In the genomic region with DNA sequence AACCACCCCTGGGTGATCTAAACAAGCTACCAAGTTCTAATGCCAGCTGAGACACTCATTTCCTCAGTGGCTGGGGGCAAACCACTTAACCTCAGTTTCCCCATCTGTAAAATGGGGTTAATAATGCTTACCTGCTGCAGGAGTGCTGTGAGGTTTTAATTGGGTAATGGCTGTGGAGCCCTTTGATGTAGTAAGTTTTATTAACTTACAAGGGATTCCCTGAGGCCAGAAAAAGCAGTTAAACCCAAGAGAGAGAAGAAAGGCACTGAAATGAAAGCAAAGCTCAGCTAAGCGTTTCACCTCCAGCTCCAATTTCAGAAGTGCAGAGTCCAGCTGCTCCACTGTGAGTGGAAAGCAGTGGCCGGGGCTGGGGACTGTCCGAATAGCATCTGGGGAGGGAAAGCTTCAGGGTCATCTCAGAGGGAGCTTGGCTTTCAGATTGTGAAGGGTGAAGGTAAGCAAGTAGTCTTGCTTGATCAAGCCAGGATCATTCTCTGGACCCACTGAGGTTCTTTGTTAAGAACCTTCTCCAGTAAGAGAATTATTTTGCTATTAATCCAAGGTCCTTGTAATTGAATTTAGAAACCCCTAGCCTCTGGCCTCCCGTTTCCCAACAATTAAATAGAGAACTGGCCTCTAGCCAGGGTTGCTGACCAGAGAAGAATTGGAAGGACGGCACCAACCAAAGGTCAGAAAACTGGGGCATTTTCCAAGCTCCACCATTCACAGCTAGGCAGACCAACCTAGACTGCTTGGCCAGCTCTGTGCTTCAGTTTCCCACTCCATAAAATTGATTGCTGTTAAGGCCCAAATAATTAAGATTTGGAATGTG, we compare ENCODE assay signal across 1 cellular context.
TF ChIP-seq lines count a peak whose summit lies in the region.

No MANE protein-coding gene starts in this region.

TF ChIP-seq in HepG2, 621 proteins besides CTCF, POLR2A, EP300 and RAD21 (continued from another document and continues in another):
- TF ChIP-seq TBX2 (CRISPR knock-in tag; IDR thresholded peaks at IDR 0.05; ENCODE audit: borderline replicate concordance) (no peak; the same call in 1 of the 2 replicates), ZBTB49 (CRISPR knock-in tag; IDR thresholded peaks at IDR 0.05; ENCODE audit: borderline replicate concordance) (no peak), DPF2 (CRISPR knock-in tag; IDR thresholded peaks at IDR 0.05; ENCODE audit: borderline replicate concordance, low read depth) (peak; percentile 36; the same call in 1 of the 2 replicates), SETDB1 (CRISPR knock-in tag; IDR thresholded peaks at IDR 0.05; ENCODE audit: borderline replicate concordance) (no peak), MED13 (CRISPR knock-in tag; IDR thresholded peaks at IDR 0.05) (no peak), SAP130 (CRISPR knock-in tag; IDR thresholded peaks at IDR 0.05; ENCODE audit: low read depth) (0 out of 2 replicates have a peak, but pooled peaks have one; percentile 11), ZFP1 (CRISPR knock-in tag; IDR thresholded peaks at IDR 0.05) (no peak), ZNF543 (CRISPR knock-in tag; IDR thresholded peaks at IDR 0.05) (no peak), ZNF879 (CRISPR knock-in tag; IDR thresholded peaks at IDR 0.05) (no peak), ZNF710 (CRISPR knock-in tag; IDR thresholded peaks at IDR 0.05; ENCODE audit: borderline replicate concordance) (peak; percentile 75), NR1H2 (CRISPR knock-in tag; IDR thresholded peaks at IDR 0.05; ENCODE audit: borderline replicate concordance, low read depth) (no peak), NR0B2 (CRISPR knock-in tag; IDR thresholded peaks at IDR 0.05) (no peak), SNAPC5 (CRISPR knock-in tag; IDR thresholded peaks at IDR 0.05; ENCODE audit: borderline replicate concordance) (no peak), PCBP2 (optimal IDR thresholded peaks at IDR 0.05; ENCODE audit: low read depth, low read length, poor library complexity, severe bottlenecking) (no peak), SRY (CRISPR knock-in tag; IDR thresholded peaks at IDR 0.05) (no peak), ZNF7 (CRISPR knock-in tag; IDR thresholded peaks at IDR 0.05) (no peak), NR2F6 (IDR thresholded peaks at IDR 0.05) (peak; percentile 49; the same call in 1 of the 2 replicates), NR2F6 (CRISPR knock-in tag; IDR thresholded peaks at IDR 0.05) (peak; percentile 25; the same call in 1 of the 2 replicates), SIX1 (CRISPR knock-in tag; IDR thresholded peaks at IDR 0.05; ENCODE audit: borderline replicate concordance) (peak; percentile 91), PATZ1 (CRISPR knock-in tag; IDR thresholded peaks at IDR 0.05) (peak; percentile 62)
- TF ChIP-seq, protein P1, sequence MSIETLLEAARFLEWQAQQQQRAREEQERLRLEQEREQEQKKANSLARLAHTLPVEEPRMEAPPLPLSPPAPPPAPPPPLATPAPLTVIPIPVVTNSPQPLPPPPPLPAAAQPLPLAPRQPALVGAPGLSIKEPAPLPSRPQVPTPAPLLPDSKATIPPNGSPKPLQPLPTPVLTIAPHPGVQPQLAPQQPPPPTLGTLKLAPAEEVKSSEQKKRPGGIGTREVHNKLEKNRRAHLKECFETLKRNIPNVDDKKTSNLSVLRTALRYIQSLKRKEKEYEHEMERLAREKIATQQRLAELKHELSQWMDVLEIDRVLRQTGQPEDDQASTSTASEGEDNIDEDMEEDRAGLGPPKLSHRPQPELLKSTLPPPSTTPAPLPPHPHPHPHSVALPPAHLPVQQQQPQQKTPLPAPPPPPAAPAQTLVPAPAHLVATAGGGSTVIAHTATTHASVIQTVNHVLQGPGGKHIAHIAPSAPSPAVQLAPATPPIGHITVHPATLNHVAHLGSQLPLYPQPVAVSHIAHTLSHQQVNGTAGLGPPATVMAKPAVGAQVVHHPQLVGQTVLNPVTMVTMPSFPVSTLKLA (IDR thresholded peaks at IDR 0.05) = no peak
- TF ChIP-seq, protein P2, sequence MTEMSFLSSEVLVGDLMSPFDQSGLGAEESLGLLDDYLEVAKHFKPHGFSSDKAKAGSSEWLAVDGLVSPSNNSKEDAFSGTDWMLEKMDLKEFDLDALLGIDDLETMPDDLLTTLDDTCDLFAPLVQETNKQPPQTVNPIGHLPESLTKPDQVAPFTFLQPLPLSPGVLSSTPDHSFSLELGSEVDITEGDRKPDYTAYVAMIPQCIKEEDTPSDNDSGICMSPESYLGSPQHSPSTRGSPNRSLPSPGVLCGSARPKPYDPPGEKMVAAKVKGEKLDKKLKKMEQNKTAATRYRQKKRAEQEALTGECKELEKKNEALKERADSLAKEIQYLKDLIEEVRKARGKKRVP (CRISPR knock-in tag; IDR thresholded peaks at IDR 0.05) = no peak
- TF ChIP-seq, protein P3, sequence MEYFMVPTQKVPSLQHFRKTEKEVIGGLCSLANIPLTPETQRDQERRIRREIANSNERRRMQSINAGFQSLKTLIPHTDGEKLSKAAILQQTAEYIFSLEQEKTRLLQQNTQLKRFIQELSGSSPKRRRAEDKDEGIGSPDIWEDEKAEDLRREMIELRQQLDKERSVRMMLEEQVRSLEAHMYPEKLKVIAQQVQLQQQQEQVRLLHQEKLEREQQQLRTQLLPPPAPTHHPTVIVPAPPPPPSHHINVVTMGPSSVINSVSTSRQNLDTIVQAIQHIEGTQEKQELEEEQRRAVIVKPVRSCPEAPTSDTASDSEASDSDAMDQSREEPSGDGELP (IDR thresholded peaks at IDR 0.05; ENCODE audit: borderline replicate concordance, low read depth) = 0 out of 2 replicates have a peak, but pooled peaks have one; percentile 9
- TF ChIP-seq, protein P4, sequence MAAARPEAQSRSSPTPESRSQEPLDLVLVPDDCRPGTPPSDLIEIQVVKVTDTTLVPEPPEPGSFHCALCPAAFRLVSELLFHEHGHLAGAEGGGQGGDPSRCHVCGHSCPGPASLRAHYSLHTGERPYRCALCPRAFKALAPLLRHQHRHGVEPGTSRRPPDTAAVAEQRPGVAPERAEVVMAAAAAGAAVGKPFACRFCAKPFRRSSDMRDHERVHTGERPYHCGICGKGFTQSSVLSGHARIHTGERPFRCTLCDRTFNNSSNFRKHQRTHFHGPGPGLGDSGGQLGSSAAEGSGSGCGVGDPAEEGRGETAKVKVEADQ (CRISPR knock-in tag; IDR thresholded peaks at IDR 0.05; ENCODE audit: borderline replicate concordance) = no peak
- TF ChIP-seq, protein P5, sequence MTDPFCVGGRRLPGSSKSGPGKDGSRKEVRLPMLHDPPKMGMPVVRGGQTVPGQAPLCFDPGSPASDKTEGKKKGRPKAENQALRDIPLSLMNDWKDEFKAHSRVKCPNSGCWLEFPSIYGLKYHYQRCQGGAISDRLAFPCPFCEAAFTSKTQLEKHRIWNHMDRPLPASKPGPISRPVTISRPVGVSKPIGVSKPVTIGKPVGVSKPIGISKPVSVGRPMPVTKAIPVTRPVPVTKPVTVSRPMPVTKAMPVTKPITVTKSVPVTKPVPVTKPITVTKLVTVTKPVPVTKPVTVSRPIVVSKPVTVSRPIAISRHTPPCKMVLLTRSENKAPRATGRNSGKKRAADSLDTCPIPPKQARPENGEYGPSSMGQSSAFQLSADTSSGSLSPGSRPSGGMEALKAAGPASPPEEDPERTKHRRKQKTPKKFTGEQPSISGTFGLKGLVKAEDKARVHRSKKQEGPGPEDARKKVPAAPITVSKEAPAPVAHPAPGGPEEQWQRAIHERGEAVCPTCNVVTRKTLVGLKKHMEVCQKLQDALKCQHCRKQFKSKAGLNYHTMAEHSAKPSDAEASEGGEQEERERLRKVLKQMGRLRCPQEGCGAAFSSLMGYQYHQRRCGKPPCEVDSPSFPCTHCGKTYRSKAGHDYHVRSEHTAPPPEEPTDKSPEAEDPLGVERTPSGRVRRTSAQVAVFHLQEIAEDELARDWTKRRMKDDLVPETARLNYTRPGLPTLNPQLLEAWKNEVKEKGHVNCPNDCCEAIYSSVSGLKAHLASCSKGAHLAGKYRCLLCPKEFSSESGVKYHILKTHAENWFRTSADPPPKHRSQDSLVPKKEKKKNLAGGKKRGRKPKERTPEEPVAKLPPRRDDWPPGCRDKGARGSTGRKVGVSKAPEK (CRISPR knock-in tag; IDR thresholded peaks at IDR 0.05; ENCODE audit: borderline replicate concordance) = no peak
- TF ChIP-seq, protein P6, sequence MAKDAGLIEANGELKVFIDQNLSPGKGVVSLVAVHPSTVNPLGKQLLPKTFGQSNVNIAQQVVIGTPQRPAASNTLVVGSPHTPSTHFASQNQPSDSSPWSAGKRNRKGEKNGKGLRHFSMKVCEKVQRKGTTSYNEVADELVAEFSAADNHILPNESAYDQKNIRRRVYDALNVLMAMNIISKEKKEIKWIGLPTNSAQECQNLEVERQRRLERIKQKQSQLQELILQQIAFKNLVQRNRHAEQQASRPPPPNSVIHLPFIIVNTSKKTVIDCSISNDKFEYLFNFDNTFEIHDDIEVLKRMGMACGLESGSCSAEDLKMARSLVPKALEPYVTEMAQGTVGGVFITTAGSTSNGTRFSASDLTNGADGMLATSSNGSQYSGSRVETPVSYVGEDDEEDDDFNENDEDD (CRISPR knock-in tag; IDR thresholded peaks at IDR 0.05; ENCODE audit: borderline replicate concordance) = no peak
- TF ChIP-seq, protein P7, sequence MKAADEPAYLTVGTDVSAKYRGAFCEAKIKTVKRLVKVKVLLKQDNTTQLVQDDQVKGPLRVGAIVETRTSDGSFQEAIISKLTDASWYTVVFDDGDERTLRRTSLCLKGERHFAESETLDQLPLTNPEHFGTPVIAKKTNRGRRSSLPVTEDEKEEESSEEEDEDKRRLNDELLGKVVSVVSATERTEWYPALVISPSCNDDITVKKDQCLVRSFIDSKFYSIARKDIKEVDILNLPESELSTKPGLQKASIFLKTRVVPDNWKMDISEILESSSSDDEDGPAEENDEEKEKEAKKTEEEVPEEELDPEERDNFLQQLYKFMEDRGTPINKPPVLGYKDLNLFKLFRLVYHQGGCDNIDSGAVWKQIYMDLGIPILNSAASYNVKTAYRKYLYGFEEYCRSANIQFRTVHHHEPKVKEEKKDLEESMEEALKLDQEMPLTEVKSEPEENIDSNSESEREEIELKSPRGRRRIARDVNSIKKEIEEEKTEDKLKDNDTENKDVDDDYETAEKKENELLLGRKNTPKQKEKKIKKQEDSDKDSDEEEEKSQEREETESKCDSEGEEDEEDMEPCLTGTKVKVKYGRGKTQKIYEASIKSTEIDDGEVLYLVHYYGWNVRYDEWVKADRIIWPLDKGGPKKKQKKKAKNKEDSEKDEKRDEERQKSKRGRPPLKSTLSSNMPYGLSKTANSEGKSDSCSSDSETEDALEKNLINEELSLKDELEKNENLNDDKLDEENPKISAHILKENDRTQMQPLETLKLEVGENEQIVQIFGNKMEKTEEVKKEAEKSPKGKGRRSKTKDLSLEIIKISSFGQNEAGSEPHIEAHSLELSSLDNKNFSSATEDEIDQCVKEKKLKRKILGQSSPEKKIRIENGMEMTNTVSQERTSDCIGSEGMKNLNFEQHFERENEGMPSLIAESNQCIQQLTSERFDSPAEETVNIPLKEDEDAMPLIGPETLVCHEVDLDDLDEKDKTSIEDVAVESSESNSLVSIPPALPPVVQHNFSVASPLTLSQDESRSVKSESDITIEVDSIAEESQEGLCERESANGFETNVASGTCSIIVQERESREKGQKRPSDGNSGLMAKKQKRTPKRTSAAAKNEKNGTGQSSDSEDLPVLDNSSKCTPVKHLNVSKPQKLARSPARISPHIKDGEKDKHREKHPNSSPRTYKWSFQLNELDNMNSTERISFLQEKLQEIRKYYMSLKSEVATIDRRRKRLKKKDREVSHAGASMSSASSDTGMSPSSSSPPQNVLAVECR (CRISPR knock-in tag; IDR thresholded peaks at IDR 0.05; ENCODE audit: borderline replicate concordance) = no peak; the same call in 1 of the 2 replicates
